Comparison of ENCODE assay signal across 1 cellular context in the genomic region with DNA sequence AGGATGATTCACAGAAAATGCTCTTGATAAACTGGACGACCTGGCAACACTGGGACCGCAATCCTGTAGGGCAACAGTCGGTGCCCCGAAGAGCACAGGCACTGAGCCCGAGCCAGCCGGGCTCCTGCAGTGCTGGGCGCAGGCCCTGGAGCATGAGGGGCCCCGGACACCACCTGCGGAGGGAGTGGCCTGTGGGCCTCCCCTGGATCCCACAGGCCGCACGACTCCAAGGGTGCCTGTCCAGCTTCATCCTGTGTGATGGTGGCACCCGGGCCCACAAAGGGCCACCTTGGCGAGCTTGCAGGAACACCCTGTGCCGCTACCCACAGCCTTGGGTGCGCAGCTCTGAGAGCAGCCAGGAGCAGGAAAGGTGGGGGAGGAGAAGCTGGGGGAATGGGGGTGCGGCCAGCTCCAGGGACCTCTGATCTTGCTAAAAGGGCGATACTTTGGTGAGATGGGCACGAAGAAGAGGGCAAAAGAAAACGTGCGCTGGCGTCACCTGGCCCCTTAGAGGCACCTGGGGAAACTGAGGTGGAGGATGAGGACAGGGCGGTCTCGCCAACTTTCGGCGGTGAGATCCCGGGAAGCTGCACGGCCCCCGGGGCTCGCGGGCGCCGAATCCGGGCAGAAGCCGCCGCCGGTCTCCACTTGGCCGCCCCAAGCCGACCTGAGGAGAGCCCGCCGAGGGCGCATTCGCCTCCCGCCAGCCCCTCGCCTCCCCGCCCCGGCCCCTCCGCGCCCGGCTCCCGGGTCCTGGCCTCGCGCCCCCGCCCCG.
TF ChIP-seq lines count a peak whose summit lies in the region.

No MANE protein-coding gene starts in this region.

TF ChIP-seq in neural cell, 6 proteins besides CTCF, POLR2A, EP300 and RAD21:
- TF ChIP-seq MXI1 (conservative IDR thresholded peaks at IDR 0.05; ENCODE audit: poor library complexity, severe bottlenecking): peak; percentile 4
- TF ChIP-seq, protein P1, sequence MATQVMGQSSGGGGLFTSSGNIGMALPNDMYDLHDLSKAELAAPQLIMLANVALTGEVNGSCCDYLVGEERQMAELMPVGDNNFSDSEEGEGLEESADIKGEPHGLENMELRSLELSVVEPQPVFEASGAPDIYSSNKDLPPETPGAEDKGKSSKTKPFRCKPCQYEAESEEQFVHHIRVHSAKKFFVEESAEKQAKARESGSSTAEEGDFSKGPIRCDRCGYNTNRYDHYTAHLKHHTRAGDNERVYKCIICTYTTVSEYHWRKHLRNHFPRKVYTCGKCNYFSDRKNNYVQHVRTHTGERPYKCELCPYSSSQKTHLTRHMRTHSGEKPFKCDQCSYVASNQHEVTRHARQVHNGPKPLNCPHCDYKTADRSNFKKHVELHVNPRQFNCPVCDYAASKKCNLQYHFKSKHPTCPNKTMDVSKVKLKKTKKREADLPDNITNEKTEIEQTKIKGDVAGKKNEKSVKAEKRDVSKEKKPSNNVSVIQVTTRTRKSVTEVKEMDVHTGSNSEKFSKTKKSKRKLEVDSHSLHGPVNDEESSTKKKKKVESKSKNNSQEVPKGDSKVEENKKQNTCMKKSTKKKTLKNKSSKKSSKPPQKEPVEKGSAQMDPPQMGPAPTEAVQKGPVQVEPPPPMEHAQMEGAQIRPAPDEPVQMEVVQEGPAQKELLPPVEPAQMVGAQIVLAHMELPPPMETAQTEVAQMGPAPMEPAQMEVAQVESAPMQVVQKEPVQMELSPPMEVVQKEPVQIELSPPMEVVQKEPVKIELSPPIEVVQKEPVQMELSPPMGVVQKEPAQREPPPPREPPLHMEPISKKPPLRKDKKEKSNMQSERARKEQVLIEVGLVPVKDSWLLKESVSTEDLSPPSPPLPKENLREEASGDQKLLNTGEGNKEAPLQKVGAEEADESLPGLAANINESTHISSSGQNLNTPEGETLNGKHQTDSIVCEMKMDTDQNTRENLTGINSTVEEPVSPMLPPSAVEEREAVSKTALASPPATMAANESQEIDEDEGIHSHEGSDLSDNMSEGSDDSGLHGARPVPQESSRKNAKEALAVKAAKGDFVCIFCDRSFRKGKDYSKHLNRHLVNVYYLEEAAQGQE (IDR thresholded peaks at IDR 0.05; ENCODE audit: borderline replicate concordance): no peak
